ENCODE assay signal across 1 cellular context in the genomic region with DNA sequence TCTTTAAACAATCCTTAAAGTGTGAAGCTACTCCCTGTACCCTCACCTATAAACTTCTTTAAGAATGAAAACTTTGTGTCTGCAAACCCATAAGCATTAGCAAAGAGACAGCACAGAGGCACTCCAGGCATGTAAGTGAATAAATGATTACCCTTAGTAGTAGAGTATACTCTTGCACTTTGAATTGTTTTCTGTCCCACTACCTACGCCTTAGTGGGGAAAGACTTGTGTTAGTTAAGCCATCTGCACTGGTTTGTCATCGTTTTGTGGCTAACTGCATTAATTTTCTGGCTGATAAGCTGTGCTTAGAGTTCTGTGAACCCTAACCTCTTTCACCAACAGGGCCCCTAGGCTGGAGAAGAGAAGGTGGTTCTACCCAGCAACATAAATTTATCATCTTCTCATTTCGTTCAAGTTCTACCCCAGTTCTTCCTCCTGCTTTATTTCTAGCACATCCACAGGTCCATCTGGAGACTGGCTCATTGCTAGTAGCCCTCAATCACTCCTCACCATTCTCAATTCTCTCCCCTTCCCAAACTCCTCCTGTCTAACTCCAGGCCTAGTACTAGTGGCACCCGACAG.
TF ChIP-seq lines count a peak whose summit lies in the region.

No MANE protein-coding gene starts in this region.

TF ChIP-seq in GM23338, 12 proteins besides CTCF, POLR2A, EP300 and RAD21 (continued from another document):
- TF ChIP-seq ZNF462 (CRISPR knock-in tag; IDR thresholded peaks at IDR 0.05) (no peak), ZNF114 (CRISPR knock-in tag; IDR thresholded peaks at IDR 0.05) (no peak), NANOG (IDR thresholded peaks at IDR 0.05; ENCODE audit: borderline replicate concordance) (no peak), JUNB (IDR thresholded peaks at IDR 0.05; ENCODE audit: unreplicated experiment) (no peak), STAT1 (IDR thresholded peaks at IDR 0.05; ENCODE audit: unreplicated experiment) (no peak)
- TF ChIP-seq, protein P1, sequence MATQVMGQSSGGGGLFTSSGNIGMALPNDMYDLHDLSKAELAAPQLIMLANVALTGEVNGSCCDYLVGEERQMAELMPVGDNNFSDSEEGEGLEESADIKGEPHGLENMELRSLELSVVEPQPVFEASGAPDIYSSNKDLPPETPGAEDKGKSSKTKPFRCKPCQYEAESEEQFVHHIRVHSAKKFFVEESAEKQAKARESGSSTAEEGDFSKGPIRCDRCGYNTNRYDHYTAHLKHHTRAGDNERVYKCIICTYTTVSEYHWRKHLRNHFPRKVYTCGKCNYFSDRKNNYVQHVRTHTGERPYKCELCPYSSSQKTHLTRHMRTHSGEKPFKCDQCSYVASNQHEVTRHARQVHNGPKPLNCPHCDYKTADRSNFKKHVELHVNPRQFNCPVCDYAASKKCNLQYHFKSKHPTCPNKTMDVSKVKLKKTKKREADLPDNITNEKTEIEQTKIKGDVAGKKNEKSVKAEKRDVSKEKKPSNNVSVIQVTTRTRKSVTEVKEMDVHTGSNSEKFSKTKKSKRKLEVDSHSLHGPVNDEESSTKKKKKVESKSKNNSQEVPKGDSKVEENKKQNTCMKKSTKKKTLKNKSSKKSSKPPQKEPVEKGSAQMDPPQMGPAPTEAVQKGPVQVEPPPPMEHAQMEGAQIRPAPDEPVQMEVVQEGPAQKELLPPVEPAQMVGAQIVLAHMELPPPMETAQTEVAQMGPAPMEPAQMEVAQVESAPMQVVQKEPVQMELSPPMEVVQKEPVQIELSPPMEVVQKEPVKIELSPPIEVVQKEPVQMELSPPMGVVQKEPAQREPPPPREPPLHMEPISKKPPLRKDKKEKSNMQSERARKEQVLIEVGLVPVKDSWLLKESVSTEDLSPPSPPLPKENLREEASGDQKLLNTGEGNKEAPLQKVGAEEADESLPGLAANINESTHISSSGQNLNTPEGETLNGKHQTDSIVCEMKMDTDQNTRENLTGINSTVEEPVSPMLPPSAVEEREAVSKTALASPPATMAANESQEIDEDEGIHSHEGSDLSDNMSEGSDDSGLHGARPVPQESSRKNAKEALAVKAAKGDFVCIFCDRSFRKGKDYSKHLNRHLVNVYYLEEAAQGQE (IDR thresholded peaks at IDR 0.05; ENCODE audit: unreplicated experiment) = no peak
